Comparison of ENCODE assay signal across 15 cellular contexts in genomic region chr10:59724098-59724938, GRCh38. TPM values are rescaled to one million over a fixed set of nuclear protein-coding genes. Genes with fewer than 3 reads are reported as not detected.
"Had no signal": no experiment of that assay in that cellular context is flagged by ENCODE, and none has a peak within 500 bp of the region (broad histone marks: within the 10 kb centered on the region; RNA-seq: fewer than 3 reads in every experiment).

No MANE protein-coding gene starts in this region.

- DNase-seq: activated CD4-positive, alpha-beta T cell treated with anti-CD3 and anti-CD28 coated beads, Interleukin-2, amount 10 ng/mL, durations not matched to agents 7 days and 5 days; activated CD4-positive, CD25-positive, alpha-beta regulatory T cell; activated CD8-positive, alpha-beta memory T cell treated with anti-CD3 and anti-CD28 coated beads for 24 hours; activated naive CD4-positive, alpha-beta T cell treated with anti-CD3 and anti-CD28 coated beads, Interleukin-2, amount 10 ng/mL, durations not matched to agents 7 days and 5 days; caudate nucleus; erythroblast; hippocampal formation; T-helper 2 cell had no signal

- H3K4me1 ChIP-seq: tibial nerve had no signal

- H3K27me3 ChIP-seq: tibial nerve had no signal

- H3K9me3 ChIP-seq: tibial nerve had no signal

- H3K27ac ChIP-seq: tibial nerve had no signal

- H3K4me3 ChIP-seq: tibial nerve had no signal

- FAIRE-seq: TTC549 had no signal

- H3K36me3 ChIP-seq: tibial nerve had no signal

- ATAC-seq: activated T-helper 17 cell treated with anti-CD3 and anti-CD28 coated beads, Interleukin-2, amount 50 U/mL, for 72 hours; stimulated activated effector memory CD8-positive, alpha-beta T cell treated with anti-CD3 and anti-CD28 coated beads, Interleukin-12 subunit alpha, Interleukin-12 subunit beta, amount 100 ng/mL, for 72 hours had no signal

RNA-seq across cellular contexts. Expression of gene MRLN, which starts 28.9 kb away (rescaled TPM):
- total RNA-seq: activated CD4-positive, alpha-beta T cell treated with anti-CD3 and anti-CD28 coated beads, Interleukin-2, amount 10 ng/mL, durations not matched to agents 7 days and 5 days; glomerular endothelial cell; neural crest cell; osteocyte; tibial nerve had no signal
